Comparison of ENCODE assay signal across 3 cellular contexts in the genomic region with DNA sequence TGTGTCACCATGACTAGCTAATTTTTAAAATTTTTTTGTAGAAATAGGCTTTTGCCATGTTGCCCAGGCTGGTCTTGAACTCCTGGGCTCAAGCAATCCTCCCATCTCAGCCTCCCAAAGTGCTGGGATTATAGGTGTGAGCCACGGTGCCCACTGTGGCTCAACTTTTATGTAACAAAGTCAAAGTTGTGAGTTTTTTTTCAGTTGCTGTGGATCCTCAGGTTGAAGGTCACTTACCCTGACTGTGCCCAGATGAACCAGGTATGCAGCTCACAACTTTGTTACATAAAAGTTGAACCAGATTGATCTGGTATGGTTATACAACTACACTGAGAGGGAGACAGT. TPM values are rescaled to one million over a fixed set of nuclear protein-coding genes. Genes with fewer than 3 reads are reported as not detected.
"Had no signal": no experiment of that assay in that cellular context is flagged by ENCODE, and none has a peak within 500 bp of the region (broad histone marks: within the 10 kb centered on the region; RNA-seq: fewer than 3 reads in every experiment).

No MANE protein-coding gene starts in this region.

RNA-seq across cellular contexts. Expression of a gene that starts 40.8 kb away (rescaled TPM):
- total RNA-seq: natural killer cell had no signal

RNA-seq across cellular contexts. Expression of a gene that starts 59.7 kb away (rescaled TPM):
- total RNA-seq: natural killer cell, sciatic nerve, subcutaneous adipose tissue had no signal
